ENCODE assay signal across 1 cellular context in genomic region chr2:133266075-133266925, GRCh38.
TF ChIP-seq lines count a peak whose summit lies in the region.

No MANE protein-coding gene starts in this region.

TF ChIP-seq in WTC11, 78 proteins besides CTCF, POLR2A, EP300 and RAD21 (continued from another document):
- peak; percentile 37 for TF ChIP-seq USF1 (CRISPR knock-in tag; IDR thresholded peaks at IDR 0.05)
- no peak for TF ChIP-seq E2F4 (CRISPR knock-in tag; IDR thresholded peaks at IDR 0.05; ENCODE audit: borderline replicate concordance, low read depth)
- TF ChIP-seq RORB (CRISPR knock-in tag; IDR thresholded peaks at IDR 0.05): no peak
- TF ChIP-seq E2F5 (CRISPR knock-in tag; IDR thresholded peaks at IDR 0.05): 0 out of 2 replicates have a peak, but pooled peaks have one; percentile 23
- TF ChIP-seq CBFB (CRISPR knock-in tag; IDR thresholded peaks at IDR 0.05; ENCODE audit: low read depth): no peak
- no peak for TF ChIP-seq SOX15 (CRISPR knock-in tag; IDR thresholded peaks at IDR 0.05)
- TF ChIP-seq TEAD4 (CRISPR knock-in tag; IDR thresholded peaks at IDR 0.05): peak; percentile 60; the same call in 1 of the 2 replicates
- peak; percentile 42; the same call in 1 of the 2 replicates for TF ChIP-seq AFF4 (CRISPR knock-in tag; IDR thresholded peaks at IDR 0.05; ENCODE audit: borderline replicate concordance)
- TF ChIP-seq ATF2 (CRISPR knock-in tag; IDR thresholded peaks at IDR 0.05; ENCODE audit: borderline replicate concordance, low read depth): no peak
